Comparison of ENCODE assay signal across 2 cellular contexts in genomic region chr9:137085918-137086530, GRCh38.
TF ChIP-seq lines count a peak whose summit lies in the region.

No MANE protein-coding gene starts in this region.

TF ChIP-seq in SK-N-SH, 30 proteins besides CTCF, POLR2A, EP300 and RAD21 (continued from another document):
- TF ChIP-seq GATA2 (CRISPR knock-in tag; IDR thresholded peaks at IDR 0.05), result no peak
- TF ChIP-seq ELF1 (IDR thresholded peaks at IDR 0.05), result no peak
- TF ChIP-seq FOSL2 (IDR thresholded peaks at IDR 0.05; ENCODE audit: borderline replicate concordance, low read depth), result no peak
- no peak for TF ChIP-seq NRF1 (IDR thresholded peaks at IDR 0.05; ENCODE audit: low read depth, low read length)
- TF ChIP-seq MEF2A (IDR thresholded peaks at IDR 0.05; ENCODE audit: borderline replicate concordance, low read depth), result no peak
- TF ChIP-seq USF2 (IDR thresholded peaks at IDR 0.05; ENCODE audit: borderline replicate concordance, low read depth, low read length), result no peak
- no peak for TF ChIP-seq POLR2AphosphoS5 (IDR thresholded peaks at IDR 0.05; ENCODE audit: low read depth, low read length)
- TF ChIP-seq, protein P1, sequence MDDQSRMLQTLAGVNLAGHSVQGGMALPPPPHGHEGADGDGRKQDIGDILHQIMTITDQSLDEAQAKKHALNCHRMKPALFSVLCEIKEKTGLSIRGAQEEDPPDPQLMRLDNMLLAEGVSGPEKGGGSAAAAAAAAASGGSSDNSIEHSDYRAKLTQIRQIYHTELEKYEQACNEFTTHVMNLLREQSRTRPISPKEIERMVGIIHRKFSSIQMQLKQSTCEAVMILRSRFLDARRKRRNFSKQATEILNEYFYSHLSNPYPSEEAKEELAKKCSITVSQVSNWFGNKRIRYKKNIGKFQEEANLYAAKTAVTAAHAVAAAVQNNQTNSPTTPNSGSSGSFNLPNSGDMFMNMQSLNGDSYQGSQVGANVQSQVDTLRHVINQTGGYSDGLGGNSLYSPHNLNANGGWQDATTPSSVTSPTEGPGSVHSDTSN (IDR thresholded peaks at IDR 0.05), result no peak
- TF ChIP-seq REST (IDR thresholded peaks at IDR 0.05; ENCODE audit: low read depth, low read length), result no peak
- TF ChIP-seq, protein P2, sequence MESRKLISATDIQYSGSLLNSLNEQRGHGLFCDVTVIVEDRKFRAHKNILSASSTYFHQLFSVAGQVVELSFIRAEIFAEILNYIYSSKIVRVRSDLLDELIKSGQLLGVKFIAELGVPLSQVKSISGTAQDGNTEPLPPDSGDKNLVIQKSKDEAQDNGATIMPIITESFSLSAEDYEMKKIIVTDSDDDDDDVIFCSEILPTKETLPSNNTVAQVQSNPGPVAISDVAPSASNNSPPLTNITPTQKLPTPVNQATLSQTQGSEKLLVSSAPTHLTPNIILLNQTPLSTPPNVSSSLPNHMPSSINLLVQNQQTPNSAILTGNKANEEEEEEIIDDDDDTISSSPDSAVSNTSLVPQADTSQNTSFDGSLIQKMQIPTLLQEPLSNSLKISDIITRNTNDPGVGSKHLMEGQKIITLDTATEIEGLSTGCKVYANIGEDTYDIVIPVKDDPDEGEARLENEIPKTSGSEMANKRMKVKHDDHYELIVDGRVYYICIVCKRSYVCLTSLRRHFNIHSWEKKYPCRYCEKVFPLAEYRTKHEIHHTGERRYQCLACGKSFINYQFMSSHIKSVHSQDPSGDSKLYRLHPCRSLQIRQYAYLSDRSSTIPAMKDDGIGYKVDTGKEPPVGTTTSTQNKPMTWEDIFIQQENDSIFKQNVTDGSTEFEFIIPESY (IDR thresholded peaks at IDR 0.05; ENCODE audit: borderline replicate concordance, low read depth), result no peak
- TF ChIP-seq MXI1 (IDR thresholded peaks at IDR 0.05; ENCODE audit: low read depth, low read length), result no peak

TF ChIP-seq in liver, 16 proteins besides CTCF, POLR2A, EP300 and RAD21 (continued from another document):
- TF ChIP-seq REST (IDR thresholded peaks at IDR 0.05) (no peak), SP1 (IDR thresholded peaks at IDR 0.05) (no peak), EGR1 (IDR thresholded peaks at IDR 0.05; ENCODE audit: low read depth in 2 of 2) (no peak), RXRA (IDR thresholded peaks at IDR 0.05) (no peak), JUND (IDR thresholded peaks at IDR 0.05) (no peak), FOXA2 (IDR thresholded peaks at IDR 0.05) (no peak), HNF4A (conservative IDR thresholded peaks at IDR 0.05) (no peak)
- TF ChIP-seq, protein P3, sequence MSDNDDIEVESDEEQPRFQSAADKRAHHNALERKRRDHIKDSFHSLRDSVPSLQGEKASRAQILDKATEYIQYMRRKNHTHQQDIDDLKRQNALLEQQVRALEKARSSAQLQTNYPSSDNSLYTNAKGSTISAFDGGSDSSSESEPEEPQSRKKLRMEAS (IDR thresholded peaks at IDR 0.05), result no peak
